Comparison of ENCODE assay signal across 20 cellular contexts in genomic region chr3:189909573-189909972, GRCh38.
DNase-seq lines count a peak whose midpoint lies in the region; ATAC-seq and TF ChIP-seq lines count a peak whose summit lies in the region.
"Had no signal": no experiment of that assay in that cellular context is flagged by ENCODE, and none has a peak within 500 bp of the region (broad histone marks: within the 10 kb centered on the region; RNA-seq: fewer than 3 reads in every experiment).

No MANE protein-coding gene starts in this region.

- no TSS peak for BruUV-seq in PC-9 (replicated peaks; lab: Mats Ljungman, UMichigan)

- H3K27me3 ChIP-seq in PC-9 (ENCODE audit: insufficient read depth, low read depth) = no peaks in the 10 kb centered on the region
- no peaks in the 10 kb centered on the region for H3K27me3 ChIP-seq in psoas muscle (ENCODE audit: insufficient read depth in 3 of 3, low read length in 2 of 3)
- H3K27me3 ChIP-seq in heart left ventricle = no peaks in the 10 kb centered on the region

- intact Hi-C loops in PC-9 (cut with micrococcal nuclease; ENCODE audit: unreplicated experiment) (loop anchor here (1.0 kb wide), 2 partner anchors 28 to 153 kb away; no protein-coding TSS in a partner anchor), psoas muscle (cut with DNase I) (no loop called here), heart left ventricle (cut with DNase I) (no loop called here), lower leg skin (cut with DNase I; ENCODE audit: low total_unique reads) (no loop called here)

- 0 out of 2 replicates have a peak overlapping the region, but pooled peaks have one; percentile 7 for H3K4me3 ChIP-seq in PC-9
- H3K4me3 ChIP-seq in epithelial cell of esophagus (ENCODE audit: low read length) = no peak overlapping the region
- no peak overlapping the region for H3K4me3 ChIP-seq in psoas muscle
- no peak overlapping the region for H3K4me3 ChIP-seq in heart left ventricle
- H3K4me3 ChIP-seq in lower leg skin (ENCODE audit: low read depth, poor library complexity, severe bottlenecking) = no peak overlapping the region

- H3K36me3 ChIP-seq in PC-9 (ENCODE audit: low read depth) (0 out of 2 replicates have a peak, but pooled peaks cover 8% of the 10 kb centered on the region), psoas muscle (ENCODE audit: insufficient read depth in 1 of 2, low read depth in 1 of 2) (no peaks in the 10 kb centered on the region), heart left ventricle (no peaks in the 10 kb centered on the region)

- H3K27ac ChIP-seq in PC-9 (peak overlapping the region; percentile 98), psoas muscle (no peak overlapping the region), heart left ventricle (no peak overlapping the region)

- DNase-seq in HPDE6-E6E7 (ENCODE audit: extremely low spot score) (peak; percentile 76), PC-9 (peak in 1 of 2 experiments; percentile 81), epithelial cell of esophagus (ENCODE audit: low read depth) (peak; percentile 97), psoas muscle (no peak), NOMO-1 treated with dmso at 0.1 percent for 144 hours (lab: John Stamatoyannopoulos, UW; ENCODE audit: unreplicated experiment) (no peak), heart left ventricle (no peak), lower leg skin (ENCODE audit: low spot score in 2 of 2) (no peak)
- DNase-seq: ACHN; C1 segment of cervical spinal cord; CD8-positive, alpha-beta memory T cell; HFFc6; Karpas-422; MM.1S; NCI-H1092 treated with DMSO at 0.1 percent for 48 hours; NCI-H146; NCI-H2029 treated with DMSO at 0.1 percent for 48 hours; NCI-H2171; NCI-H446; NCI-H69 had no signal

- no peaks in the 10 kb centered on the region for H3K9me2 ChIP-seq in PC-9 (ENCODE audit: insufficient read depth)

- CTCF ChIA-PET in PC-9 (lab: Charles Lee) = interaction anchor here (2.5 kb wide), 1 partner anchor 39 kb away, joined by 5 read pairs; no protein-coding TSS in a partner anchor

- WGBS in psoas muscle, 3 donors = 92 to 99% (median 94%) methylated on average over 2 of the region's 2 CpGs
- 90 to 99% (median 94%) methylated on average over 2 of the region's 2 CpGs for WGBS in heart left ventricle, 4 donors
- WGBS in lower leg skin, 2 donors = 71 to 74% methylated on average over 2 of the region's 2 CpGs

- no peaks in the 10 kb centered on the region for H4K20me1 ChIP-seq in PC-9 (ENCODE audit: insufficient read depth)

- H3F3A ChIP-seq in PC-9 (ENCODE audit: insufficient read depth, low read depth) = peaks cover 35% of the 10 kb centered on the region

- H3K9me3 ChIP-seq in PC-9 (ENCODE audit: insufficient read depth, low read depth) (peaks cover 39% of the 10 kb centered on the region), psoas muscle (no peaks in the 10 kb centered on the region), heart left ventricle (no peaks in the 10 kb centered on the region)

- no peak for TF ChIP-seq POLR2A in heart left ventricle (IDR thresholded peaks at IDR 0.05)
- TF ChIP-seq POLR2A in lower leg skin (IDR thresholded peaks at IDR 0.05) = no peak

- H3K4me1 ChIP-seq in PC-9 (replicated peaks; ENCODE audit: insufficient read depth) = peaks cover 54% of the 10 kb centered on the region
- no peaks in the 10 kb centered on the region for H3K4me1 ChIP-seq in psoas muscle
- H3K4me1 ChIP-seq in heart left ventricle = no peaks in the 10 kb centered on the region

- TF ChIP-seq CTCF in PC-9 (conservative IDR thresholded peaks at IDR 0.05) (no peak), epithelial cell of esophagus (IDR thresholded peaks at IDR 0.05; ENCODE audit: insufficient read depth, low read depth, low read length, missing control alignments) (no peak), psoas muscle (IDR thresholded peaks at IDR 0.05) (no peak), heart left ventricle (IDR thresholded peaks at IDR 0.05) (no peak), lower leg skin (IDR thresholded peaks at IDR 0.05) (no peak)

- ATAC-seq in psoas muscle (peak; percentile 47 to 83 (median 64)), heart left ventricle (no peak), HG03097 (IDR thresholded peaks at IDR 0.05; ENCODE audit: low FRiP score, unreplicated experiment) (no peak)

- H3K4me2 ChIP-seq in PC-9 = peak overlapping the region; percentile 52

- POLR2A ChIA-PET in PC-9 (lab: Charles Lee; ENCODE audit: unreplicated experiment) = interaction anchor here (0.7 kb wide), 1 partner anchor 337 kb away, joined by 11 read pairs; no protein-coding TSS in a partner anchor

- H3K79me2 ChIP-seq in PC-9 (ENCODE audit: low read depth) = no peaks in the 10 kb centered on the region

- H2AFZ ChIP-seq in PC-9 = no peak overlapping the region

Comparison
In these comparisons a context has a peak if more than half of its experiments do, and no peak if none do; other contexts are left out.
1. DNase-seq: peak in HPDE6-E6E7 (single experiment) and epithelial cell of esophagus (single experiment); none in psoas muscle (0 of 2), NOMO-1 treated with dmso at 0.1 percent for 144 hours (single experiment), heart left ventricle (0 of 5) and lower leg skin (0 of 2).
2. ATAC-seq: peak in psoas muscle (4 of 4); none in heart left ventricle (0 of 4) and HG03097 (single experiment).